ENCODE assay signal across 8 cellular contexts in the genomic region with DNA sequence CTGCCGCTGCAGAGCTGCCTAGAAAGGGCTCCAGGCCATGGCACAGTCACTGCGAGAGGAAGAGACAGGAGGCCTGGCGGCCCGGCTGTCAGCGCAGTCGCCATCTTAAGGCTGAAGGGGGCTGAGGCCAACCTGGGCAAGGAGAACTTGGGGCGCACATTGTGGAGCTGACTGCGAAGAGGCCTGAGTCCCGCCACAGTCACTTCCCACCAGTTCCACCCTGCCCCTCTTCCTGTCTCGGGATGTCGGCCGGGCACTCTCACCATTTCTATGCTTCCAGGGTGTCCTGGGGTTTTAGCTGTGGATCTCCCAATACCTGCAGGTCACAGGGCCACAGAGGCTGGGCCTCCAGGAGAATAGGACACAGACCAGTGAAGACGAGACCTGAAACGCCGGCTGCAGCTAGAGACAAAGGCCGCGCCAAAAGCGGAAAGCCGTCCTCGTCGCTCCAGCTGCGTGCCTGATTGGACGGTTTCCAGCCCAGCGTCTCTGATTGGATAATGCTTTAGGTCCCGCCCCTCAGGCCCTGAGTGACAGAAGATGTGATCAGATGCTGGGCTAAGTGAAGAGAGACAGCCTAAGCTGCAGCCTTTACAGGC.
A peak's percentile ranks its signal among the peaks of the same experiment; 100 is the strongest.
DNase-seq lines count a peak whose midpoint lies in the region; ATAC-seq and TF ChIP-seq lines count a peak whose summit lies in the region.

No MANE protein-coding gene starts in this region.

- no peaks in the 10 kb centered on the region for H3K9me3 ChIP-seq in neural progenitor cell (ENCODE audit: low read depth)

- TF ChIP-seq CTCF in GM12864 (IDR thresholded peaks at IDR 0.05; ENCODE audit: low read depth, low read length, missing control alignments) (no peak), foreskin fibroblast (IDR thresholded peaks at IDR 0.05; ENCODE audit: low read depth, low read length) (no peak), neural progenitor cell (IDR thresholded peaks at IDR 0.05) (no peak)

- H3K27ac ChIP-seq in neural progenitor cell = peak overlapping the region; percentile 97

- H3K4me3 ChIP-seq in GM12864 (ENCODE audit: low read depth, low read length) = peak overlapping the region; percentile 84
- peak overlapping the region; percentile 69 to 82 for H3K4me3 ChIP-seq in foreskin fibroblast (ENCODE audit: low read depth in 1 of 2, low read length in 2 of 2)
- peak overlapping the region; percentile 80 for H3K4me3 ChIP-seq in neural progenitor cell

- peaks cover 55% of the 10 kb centered on the region for H3K9me3 Mint-ChIP-seq in neural progenitor cell

- DNase-seq in GM12864 (ENCODE audit: low read depth) = peak; percentile 72
- peak; percentile 22 for DNase-seq in activated gamma-delta T cell (lab: John Stamatoyannopoulos, UW)
- DNase-seq in foreskin fibroblast = peak; percentile 77 to 91
- peak; percentile 96 for DNase-seq in neural progenitor cell (ENCODE audit: low spot score)
- DNase-seq in stimulated activated naive CD8-positive, alpha-beta T cell treated with anti-CD3 and anti-CD28 coated beads, Interleukin-15, Interleukin-2, amounts not matched to agents 100 U/mL and 50 U/mL, for 24 hours = peak; percentile 87
- DNase-seq in GDM1 (lab: John Stamatoyannopoulos, UW) = no peak

- peaks cover 10% of the 10 kb centered on the region for H3K27me3 Mint-ChIP-seq in neural progenitor cell (ENCODE audit: insufficient read depth, low read depth)

- H3K9ac ChIP-seq in neural progenitor cell = peak overlapping the region; percentile 70

- H3K4me1 Mint-ChIP-seq in neural progenitor cell = peaks cover 2% of the 10 kb centered on the region

- H3K27me3 ChIP-seq in neural progenitor cell = no peaks in the 10 kb centered on the region

- H2AFZ ChIP-seq in neural progenitor cell (replicated peaks) = peak overlapping the region; percentile 32

- peaks cover 25% of the 10 kb centered on the region for H3F3A ChIP-seq in neural progenitor cell (ENCODE audit: low read depth)

- H3K79me2 ChIP-seq in neural progenitor cell (ENCODE audit: low read depth) = peaks cover 48% of the 10 kb centered on the region

- H3K36me3 Mint-ChIP-seq in neural progenitor cell = peaks cover 20% of the 10 kb centered on the region

- ATAC-seq in HG03108 (IDR thresholded peaks at IDR 0.05; ENCODE audit: unreplicated experiment) = peak; percentile 79
- ATAC-seq in stimulated activated naive CD8-positive, alpha-beta T cell treated with anti-CD3 and anti-CD28 coated beads, Interleukin-15, Interleukin-2, amounts not matched to agents 100 U/mL and 50 U/mL, for 24 hours = peak; percentile 98

- H3K4me2 ChIP-seq in neural progenitor cell = peak overlapping the region; percentile 92

- H3K4me1 ChIP-seq in neural progenitor cell = peaks cover 14% of the 10 kb centered on the region

- peaks cover 21% of the 10 kb centered on the region for H3K36me3 ChIP-seq in neural progenitor cell

- peak overlapping the region; percentile 94 for H3K4me3 Mint-ChIP-seq in neural progenitor cell

- H3K27ac Mint-ChIP-seq in neural progenitor cell = peak overlapping the region; percentile 95

- H4K20me1 ChIP-seq in neural progenitor cell (ENCODE audit: low read depth) = no peaks in the 10 kb centered on the region

TF ChIP-seq in PFSK-1, 5 proteins besides CTCF, POLR2A, EP300 and RAD21:
- TF ChIP-seq FOXP2 (optimal IDR thresholded peaks at IDR 0.05; ENCODE audit: borderline replicate concordance, extremely low read depth, extremely low read length, insufficient read depth) (no peak), POLR2AphosphoS5 (IDR thresholded peaks at IDR 0.05; ENCODE audit: low read depth, low read length) (peak; percentile 90), TAF1 (IDR thresholded peaks at IDR 0.05; ENCODE audit: borderline replicate concordance, insufficient read depth, low read length) (peak; percentile 76; the same call in 1 of the 2 replicates), SIN3A (IDR thresholded peaks at IDR 0.05; ENCODE audit: borderline replicate concordance, insufficient read depth, low read length) (0 out of 2 replicates have a peak, but pooled peaks have one; percentile 61)
- TF ChIP-seq, protein P1, sequence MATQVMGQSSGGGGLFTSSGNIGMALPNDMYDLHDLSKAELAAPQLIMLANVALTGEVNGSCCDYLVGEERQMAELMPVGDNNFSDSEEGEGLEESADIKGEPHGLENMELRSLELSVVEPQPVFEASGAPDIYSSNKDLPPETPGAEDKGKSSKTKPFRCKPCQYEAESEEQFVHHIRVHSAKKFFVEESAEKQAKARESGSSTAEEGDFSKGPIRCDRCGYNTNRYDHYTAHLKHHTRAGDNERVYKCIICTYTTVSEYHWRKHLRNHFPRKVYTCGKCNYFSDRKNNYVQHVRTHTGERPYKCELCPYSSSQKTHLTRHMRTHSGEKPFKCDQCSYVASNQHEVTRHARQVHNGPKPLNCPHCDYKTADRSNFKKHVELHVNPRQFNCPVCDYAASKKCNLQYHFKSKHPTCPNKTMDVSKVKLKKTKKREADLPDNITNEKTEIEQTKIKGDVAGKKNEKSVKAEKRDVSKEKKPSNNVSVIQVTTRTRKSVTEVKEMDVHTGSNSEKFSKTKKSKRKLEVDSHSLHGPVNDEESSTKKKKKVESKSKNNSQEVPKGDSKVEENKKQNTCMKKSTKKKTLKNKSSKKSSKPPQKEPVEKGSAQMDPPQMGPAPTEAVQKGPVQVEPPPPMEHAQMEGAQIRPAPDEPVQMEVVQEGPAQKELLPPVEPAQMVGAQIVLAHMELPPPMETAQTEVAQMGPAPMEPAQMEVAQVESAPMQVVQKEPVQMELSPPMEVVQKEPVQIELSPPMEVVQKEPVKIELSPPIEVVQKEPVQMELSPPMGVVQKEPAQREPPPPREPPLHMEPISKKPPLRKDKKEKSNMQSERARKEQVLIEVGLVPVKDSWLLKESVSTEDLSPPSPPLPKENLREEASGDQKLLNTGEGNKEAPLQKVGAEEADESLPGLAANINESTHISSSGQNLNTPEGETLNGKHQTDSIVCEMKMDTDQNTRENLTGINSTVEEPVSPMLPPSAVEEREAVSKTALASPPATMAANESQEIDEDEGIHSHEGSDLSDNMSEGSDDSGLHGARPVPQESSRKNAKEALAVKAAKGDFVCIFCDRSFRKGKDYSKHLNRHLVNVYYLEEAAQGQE (IDR thresholded peaks at IDR 0.05; ENCODE audit: insufficient read depth in 1 of 2, low read depth in 2 of 2, low read length in 2 of 2) = no peak
